In the genomic region with DNA sequence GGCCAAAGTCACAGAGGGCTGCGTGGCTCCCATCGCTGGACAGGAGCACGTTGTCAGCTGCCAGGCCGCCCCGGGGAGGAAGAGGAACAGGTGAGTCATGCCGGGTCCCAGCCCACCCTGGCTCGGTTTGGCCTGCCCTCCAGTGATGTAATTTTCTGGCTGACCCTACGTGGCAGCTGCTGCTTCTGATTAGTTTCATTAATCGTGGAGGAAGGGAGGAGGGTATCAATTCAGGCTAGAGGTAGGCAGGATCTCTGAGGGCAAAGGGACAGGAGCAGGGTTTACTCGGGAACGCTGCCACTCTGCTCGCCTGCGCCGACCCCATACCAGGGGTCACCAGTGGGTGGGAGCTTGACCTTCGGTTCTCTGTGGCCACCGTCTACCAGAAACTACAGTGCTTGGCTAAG, we compare ENCODE assay signal across 27 cellular contexts. TPM values are rescaled to one million over a fixed set of nuclear protein-coding genes. Genes with fewer than 3 reads are reported as not detected.
DNase-seq lines count a peak whose midpoint lies in the region; ATAC-seq lines count a peak whose summit lies in the region.
"Had no signal": no experiment of that assay in that cellular context is flagged by ENCODE, and none has a peak within 500 bp of the region (broad histone marks: within the 10 kb centered on the region; RNA-seq: fewer than 3 reads in every experiment).

No MANE protein-coding gene starts in this region.

- H3K9me3 Mint-ChIP-seq in activated naive CD4-positive, alpha-beta T cell treated with anti-CD3 and anti-CD28 coated beads, Interleukin-2, amount 50 U/mL, for 72 hours: no peaks in the 10 kb centered on the region
- no peaks in the 10 kb centered on the region for H3K9me3 Mint-ChIP-seq in activated naive CD4-positive, alpha-beta T cell treated with anti-CD3 and anti-CD28 coated beads for 36 hours
- H3K9me3 Mint-ChIP-seq: immature natural killer cell; stimulated activated naive CD8-positive, alpha-beta T cell treated with anti-CD3 and anti-CD28 coated beads, Interleukin-15, amount 100 ng/mL, for 72 hours had no signal

- no peak overlapping the region for H2AFZ ChIP-seq in neuronal stem cell (ENCODE audit: low read length)

- no peak overlapping the region for H4K91ac ChIP-seq in neuronal stem cell (ENCODE audit: low read depth, low read length, poor library complexity)

- H3K4me3 ChIP-seq in neuronal stem cell (ENCODE audit: low read length in 2 of 2): no peak overlapping the region
- H3K4me3 ChIP-seq: lung, SK-N-MC, upper lobe of left lung had no signal

- peaks cover 0 to 3% of the 10 kb centered on the region in 2 donors for H3K4me1 ChIP-seq in neuronal stem cell (ENCODE audit: control insufficient read depth in 2 of 2, insufficient read depth in 1 of 2, low read depth in 1 of 2, low read length in 2 of 2)

- H3K9me3 ChIP-seq in neuronal stem cell (replicated peaks in 1 of 2; ENCODE audit: control insufficient read depth in 2 of 2, insufficient read depth in 1 of 2, low read depth in 1 of 2, low read length in 2 of 2): no peaks in the 10 kb centered on the region
- H3K9me3 ChIP-seq: upper lobe of left lung had no signal

- peak overlapping the region; percentile 21 for H3K9ac ChIP-seq in neuronal stem cell (ENCODE audit: low read depth, low read length, poor library complexity)

- intact Hi-C loops in activated naive CD4-positive, alpha-beta T cell treated with anti-CD3 and anti-CD28 coated beads for 36 hours (cut with micrococcal nuclease): no loop called here

- H3K27ac ChIP-seq in neuronal stem cell (replicated peaks; ENCODE audit: low read length): no peak overlapping the region
- H3K27ac ChIP-seq: epithelial cell of prostate, foreskin keratinocyte, SK-N-MC, upper lobe of left lung had no signal

- H3K4me3 Mint-ChIP-seq in activated naive CD4-positive, alpha-beta T cell treated with anti-CD3 and anti-CD28 coated beads for 36 hours: no peak overlapping the region
- H3K4me3 Mint-ChIP-seq: immature natural killer cell; stimulated activated naive CD8-positive, alpha-beta T cell treated with anti-CD3 and anti-CD28 coated beads, Interleukin-15, amount 100 ng/mL, for 72 hours had no signal

- WGBS in neuronal stem cell (ENCODE audit: extremely low coverage in 2 of 2, insufficient read length in 2 of 2, insufficient replicate concordance in 1 of 2), 2 donors: no CpG with 5 or more reads among the region's 16 CpGs

- peaks cover 23% of the 10 kb centered on the region for H3K4me1 Mint-ChIP-seq in activated naive CD4-positive, alpha-beta T cell treated with anti-CD3 and anti-CD28 coated beads for 36 hours (ENCODE audit: low read depth)

- DNase-seq in activated naive CD4-positive, alpha-beta T cell treated with anti-CD3 and anti-CD28 coated beads, Interleukin-2, amount 50 U/mL, for 72 hours (ENCODE audit: low spot score in 2 of 2): no peak
- DNase-seq in activated naive CD4-positive, alpha-beta T cell treated with anti-CD3 and anti-CD28 coated beads for 36 hours: no peak
- DNase-seq in LHCN-M2 (ENCODE audit: low read depth) (peak; percentile 45), dermis microvascular lymphatic vessel endothelial cell (ENCODE audit: low read depth in 2 of 2) (peak; percentile 45 to 75), neuronal stem cell (ENCODE audit: low spot score) (no peak), CD1c-positive myeloid dendritic cell (ENCODE audit: extremely low spot score) (no peak)
- DNase-seq: activated CD4-positive, alpha-beta T cell treated with anti-CD3 and anti-CD28 coated beads, Interleukin-2, amount 50 U/mL, for 48 hours; activated naive CD4-positive, alpha-beta T cell; aorta; central memory CD4-positive, alpha-beta T cell; foreskin keratinocyte; immature natural killer cell; NCI-H1105 treated with DMSO at 0.1 percent for 48 hours; nucleus accumbens; stimulated activated CD4-positive, alpha-beta T cell treated with anti-CD3 and anti-CD28 coated beads, Interleukin-4, amount 100 ng/mL, for 24 hours; stimulated activated naive CD8-positive, alpha-beta T cell treated with anti-CD3 and anti-CD28 coated beads, Interleukin-15, amount 100 ng/mL, for 72 hours; T-helper 2 cell; upper lobe of left lung had no signal

- no peak overlapping the region for H2BK120ac ChIP-seq in neuronal stem cell (ENCODE audit: low read depth, low read length)

- no peak overlapping the region for H4K8ac ChIP-seq in neuronal stem cell (ENCODE audit: low read depth, low read length)

- no peaks in the 10 kb centered on the region for H3K79me1 ChIP-seq in neuronal stem cell (ENCODE audit: low read depth, low read length)

- no peaks in the 10 kb centered on the region for H3K27me3 Mint-ChIP-seq in activated naive CD4-positive, alpha-beta T cell treated with anti-CD3 and anti-CD28 coated beads for 36 hours (ENCODE audit: low read depth)
- H3K27me3 Mint-ChIP-seq: stimulated activated naive CD8-positive, alpha-beta T cell treated with anti-CD3 and anti-CD28 coated beads, Interleukin-15, amount 100 ng/mL, for 72 hours had no signal

- no peak for ATAC-seq in activated naive CD4-positive, alpha-beta T cell treated with anti-CD3 and anti-CD28 coated beads, Interleukin-2, amount 50 U/mL, for 72 hours
- ATAC-seq in HG03039 (IDR thresholded peaks at IDR 0.05; ENCODE audit: unreplicated experiment) (no peak), GM18870 (IDR thresholded peaks at IDR 0.05; ENCODE audit: unreplicated experiment) (no peak)
- ATAC-seq: foreskin keratinocyte; stimulated activated naive CD8-positive, alpha-beta T cell treated with anti-CD3 and anti-CD28 coated beads, Interleukin-15, amount 100 ng/mL, for 72 hours had no signal

- no peak overlapping the region for H3K23ac ChIP-seq in neuronal stem cell (ENCODE audit: low read depth, low read length, poor library complexity)

- H3K27ac Mint-ChIP-seq in activated naive CD4-positive, alpha-beta T cell treated with anti-CD3 and anti-CD28 coated beads, Interleukin-2, amount 50 U/mL, for 72 hours: peak overlapping the region; percentile 48 to 72
- no peak overlapping the region for H3K27ac Mint-ChIP-seq in activated naive CD4-positive, alpha-beta T cell treated with anti-CD3 and anti-CD28 coated beads for 36 hours

- no peak overlapping the region for H2AK5ac ChIP-seq in neuronal stem cell (ENCODE audit: low read depth, low read length)

- no peaks in the 10 kb centered on the region for H3K27me3 ChIP-seq in neuronal stem cell (ENCODE audit: control insufficient read depth in 3 of 3, insufficient read depth in 3 of 3, low read depth in 1 of 3, low read length in 3 of 3)
- H3K27me3 ChIP-seq: foreskin keratinocyte, upper lobe of left lung had no signal

- H2BK12ac ChIP-seq in neuronal stem cell (ENCODE audit: low read length): no peak overlapping the region

- no peak overlapping the region for H3K4ac ChIP-seq in neuronal stem cell (ENCODE audit: low read length)

- H3K14ac ChIP-seq in neuronal stem cell (ENCODE audit: low read length): no peak overlapping the region

- H3K36me3 Mint-ChIP-seq in activated naive CD4-positive, alpha-beta T cell treated with anti-CD3 and anti-CD28 coated beads, Interleukin-2, amount 50 U/mL, for 72 hours: peaks cover 16 to 19% of the 10 kb centered on the region in 2 donors
- peaks cover 28% of the 10 kb centered on the region for H3K36me3 Mint-ChIP-seq in activated naive CD4-positive, alpha-beta T cell treated with anti-CD3 and anti-CD28 coated beads for 36 hours (ENCODE audit: low read depth)

- no peak overlapping the region for H2BK15ac ChIP-seq in neuronal stem cell (ENCODE audit: low read length)

- H3K4me2 ChIP-seq in neuronal stem cell (ENCODE audit: insufficient read depth, low read length, poor library complexity, severe bottlenecking): no peak overlapping the region

- peaks cover 30 to 56% of the 10 kb centered on the region in 2 donors for H3K36me3 ChIP-seq in neuronal stem cell (replicated peaks in 1 of 2; ENCODE audit: control insufficient read depth in 2 of 2, insufficient read depth in 2 of 2, low read length in 2 of 2)

- H2BK5ac ChIP-seq in neuronal stem cell (ENCODE audit: low read length): no peak overlapping the region

- H3K18ac ChIP-seq in neuronal stem cell (ENCODE audit: low read length): no peak overlapping the region

- CTCF ChIA-PET in activated naive CD4-positive, alpha-beta T cell treated with anti-CD3 and anti-CD28 coated beads for 36 hours (lab: Charles Lee): no interaction called here

RNA-seq across cellular contexts. Expression of a gene that starts 11.7 kb away (rescaled TPM):
- total RNA-seq in activated naive CD4-positive, alpha-beta T cell treated with anti-CD3 and anti-CD28 coated beads, Interleukin-2, amount 50 U/mL, for 72 hours: under 1 TPM; 0.37 to 0.50 TPM
- total RNA-seq in activated naive CD4-positive, alpha-beta T cell treated with anti-CD3 and anti-CD28 coated beads for 36 hours: under 1 TPM in 1 of 2 experiments, not detected in 1; 0.12 TPM
- 0.11 TPM in 1 of 2 replicates, not detected in the other for total RNA-seq in LHCN-M2 (2014; rRNA removed)
- polyA plus RNA-seq in LHCN-M2 (2012): 0.02 TPM
- total RNA-seq in dermis microvascular lymphatic vessel endothelial cell: not detected in 2 replicates
- 0.04 TPM for polyA plus RNA-seq in neuronal stem cell (2013, experiment 1 of 2)
- polyA plus RNA-seq in neuronal stem cell (2013, experiment 2 of 2): 0.01 TPM
- total RNA-seq: A673, aorta, Daoy, foreskin keratinocyte, NCI-H460 had no signal
- polyA plus RNA-seq: aorta, BJ, foreskin keratinocyte had no signal

RNA-seq across cellular contexts. Expression of a gene that starts 43.3 kb away (rescaled TPM):
- total RNA-seq in activated naive CD4-positive, alpha-beta T cell treated with anti-CD3 and anti-CD28 coated beads, Interleukin-2, amount 50 U/mL, for 72 hours: 10 to 100 TPM; 38.4 to 54.4 TPM
- total RNA-seq in activated naive CD4-positive, alpha-beta T cell treated with anti-CD3 and anti-CD28 coated beads for 36 hours: 10 to 100 TPM; 45.5 to 52.0 TPM
- 5.8 and 6.2 TPM in 2 replicates for total RNA-seq in LHCN-M2 (2014; rRNA removed)
- 7.1 TPM for polyA plus RNA-seq in LHCN-M2 (2012)
- total RNA-seq in dermis microvascular lymphatic vessel endothelial cell: 1.4 and 1.9 TPM in 2 replicates
- 3.2 TPM for polyA plus RNA-seq in neuronal stem cell (2013, experiment 1 of 2)
- 3.2 TPM for polyA plus RNA-seq in neuronal stem cell (2013, experiment 2 of 2)

RNA-seq across cellular contexts. Expression of a gene that starts 51.9 kb away (rescaled TPM):
- 100 to 1,000 TPM; 221 to 735 TPM for total RNA-seq in activated naive CD4-positive, alpha-beta T cell treated with anti-CD3 and anti-CD28 coated beads, Interleukin-2, amount 50 U/mL, for 72 hours
- 100 to 1,000 TPM; 228 to 242 TPM for total RNA-seq in activated naive CD4-positive, alpha-beta T cell treated with anti-CD3 and anti-CD28 coated beads for 36 hours
- total RNA-seq in LHCN-M2 (2014; rRNA removed): 19.8 and 29.0 TPM in 2 replicates
- polyA plus RNA-seq in LHCN-M2 (2012): 20.2 TPM
- 2.6 and 2.9 TPM in 2 replicates for total RNA-seq in dermis microvascular lymphatic vessel endothelial cell
- polyA plus RNA-seq in neuronal stem cell (2013, experiment 1 of 2): 2.8 TPM
- polyA plus RNA-seq in neuronal stem cell (2013, experiment 2 of 2): 2.9 TPM

Comparison
In these comparisons a context has a peak if more than half of its experiments do, and no peak if none do; other contexts are left out.
1. DNase-seq: peak in LHCN-M2 (single experiment) and dermis microvascular lymphatic vessel endothelial cell (2 of 2); none in activated naive CD4-positive, alpha-beta T cell treated with anti-CD3 and anti-CD28 coated beads, Interleukin-2, amount 50 U/mL, for 72 hours (0 of 2), activated naive CD4-positive, alpha-beta T cell treated with anti-CD3 and anti-CD28 coated beads for 36 hours (single experiment), neuronal stem cell (single experiment) and CD1c-positive myeloid dendritic cell (single experiment).